In genomic region chr7:45731692-45732457, GRCh38 we compare ENCODE assay signal across 7 cellular contexts.
A peak's percentile ranks its signal among the peaks of the same experiment; 100 is the strongest.
DNase-seq lines count a peak whose midpoint lies in the region; FAIRE-seq and TF ChIP-seq lines count a peak whose summit lies in the region.
"Not testable (repeated sequence)": the region's sequence is repeated elsewhere in the genome, so short reads cannot be mapped to it uniquely, and the experiment has no call there.

No MANE protein-coding gene starts in this region.

- peaks cover 10% of the 10 kb centered on the region for H3F3A ChIP-seq in GM23248 (ENCODE audit: insufficient read depth)

- not testable (repeated sequence) for H3K9ac ChIP-seq in GM23248

- H3K36me3 ChIP-seq in GM23248 (ENCODE audit: low read depth): peaks cover 28% of the 10 kb centered on the region

- H3K9me3 Mint-ChIP-seq in chondrocyte (ENCODE audit: low read depth); osteocyte (ENCODE audit: unreplicated experiment): not testable (repeated sequence)

- in situ Hi-C loops in GM23248 (cut with MboI): not testable (repeated sequence)

- H3K79me2 ChIP-seq in GM23248 (ENCODE audit: insufficient read depth): not testable (repeated sequence)

- not testable (repeated sequence) for H3K9me2 ChIP-seq in GM23248 (ENCODE audit: insufficient read depth)

- not testable (repeated sequence) for H4K20me1 ChIP-seq in GM23248 (ENCODE audit: insufficient read depth)

- H3K4me2 ChIP-seq in GM23248 (ENCODE audit: unreplicated experiment): peak overlapping the region; percentile 15

- H3K9me3 ChIP-seq in GM23248 (ENCODE audit: low read depth): not testable (repeated sequence)

- FAIRE-seq in TTC549 (lab: Jason Lieb, UNC): peak; percentile 67

- peak overlapping the region; percentile 42 for H3K4me3 Mint-ChIP-seq in chondrocyte (ENCODE audit: unreplicated experiment)
- not testable (repeated sequence) for H3K4me3 Mint-ChIP-seq in osteocyte (ENCODE audit: unreplicated experiment)

- H2AFZ ChIP-seq in GM23248: not testable (repeated sequence)

- TF ChIP-seq CTCF in AG09319 (IDR thresholded peaks at IDR 0.05; ENCODE audit: low read depth, low read length); chondrocyte (IDR thresholded peaks at IDR 0.05); fibroblast of villous mesenchyme (IDR thresholded peaks at IDR 0.05; ENCODE audit: insufficient read depth, low read depth, low read length); osteocyte (IDR thresholded peaks at IDR 0.05): not testable (repeated sequence)

- H3K27ac Mint-ChIP-seq in chondrocyte (ENCODE audit: unreplicated experiment) (peak overlapping the region; percentile 75), osteocyte (ENCODE audit: unreplicated experiment) (peak overlapping the region; percentile 65)

- H3K4me3 ChIP-seq in GM23248; fibroblast of villous mesenchyme (ENCODE audit: low read depth, low read length): not testable (repeated sequence)

- H3K27me3 Mint-ChIP-seq in chondrocyte (ENCODE audit: low read depth); osteocyte (ENCODE audit: unreplicated experiment): not testable (repeated sequence)

- WGBS in GM23248 (ENCODE audit: low coverage in 1 of 2, low lambda C conversion rate in 2 of 2, missing lambda C conversion rate in 2 of 2), 2 experiments: 60 to 62% methylated on average over 5 of the region's 5 CpGs

- 0 out of 2 replicates have a peak, but pooled peaks cover 16% of the 10 kb centered on the region for H3K4me1 ChIP-seq in GM23248 (ENCODE audit: insufficient read depth)

- H3K27ac ChIP-seq in GM23248: not testable (repeated sequence)

- peaks cover 14% of the 10 kb centered on the region for H3K36me3 Mint-ChIP-seq in chondrocyte (ENCODE audit: low read depth)
- peaks cover 22% of the 10 kb centered on the region for H3K36me3 Mint-ChIP-seq in osteocyte (ENCODE audit: unreplicated experiment)

- H3K27me3 ChIP-seq in GM23248 (replicated peaks; ENCODE audit: insufficient read depth): not testable (repeated sequence)

- DNase-seq in AG09319 (ENCODE audit: extremely low read depth, low read depth): peak; percentile 42
- peak; percentile 69 for DNase-seq in GM23248
- DNase-seq in M059J (ENCODE audit: low read depth): peak; percentile 63
- not testable (repeated sequence) for DNase-seq in chondrocyte (ENCODE audit: low spot score); osteocyte (ENCODE audit: extremely low spot score, unreplicated experiment)
- DNase-seq in fibroblast of villous mesenchyme (ENCODE audit: low read depth): peak; percentile 85

- H3K4me1 Mint-ChIP-seq in chondrocyte (ENCODE audit: low read depth); osteocyte (ENCODE audit: unreplicated experiment): not testable (repeated sequence)
